Comparison of ENCODE assay signal across 8 cellular contexts in genomic region chr2:177391822-177392372, GRCh38. TPM values are rescaled to one million over a fixed set of nuclear protein-coding genes. Genes with fewer than 3 reads are reported as not detected.
A peak's percentile ranks its signal among the peaks of the same experiment; 100 is the strongest.
DNase-seq lines count a peak whose midpoint lies in the region; TF ChIP-seq lines count a peak whose summit lies in the region.

No MANE protein-coding gene starts in this region.

- no peak for TF ChIP-seq CTCF in suprapubic skin (IDR thresholded peaks at IDR 0.05)

- TF ChIP-seq POLR2A in suprapubic skin (IDR thresholded peaks at IDR 0.05) = no peak

- no peaks in the 10 kb centered on the region for H3K27me3 ChIP-seq in suprapubic skin

- DNase-seq in T-helper 1 cell = no peak
- no peak for DNase-seq in activated T-helper 1 cell treated with anti-CD3 and anti-CD28 coated beads, Interleukin-12 subunit alpha, Interleukin-12 subunit beta, Interleukin-2, Interleukin-4 antibody, amounts not matched to agents 30 ng/mL and 10 ng/mL and 1 ng/mL, durations not matched to agents 14 hours and 24 hours and 36 hours (ENCODE audit: low spot score)
- DNase-seq in inferior parietal cortex (ENCODE audit: extremely low spot score) = peak; percentile 15
- DNase-seq in suprapubic skin (ENCODE audit: low spot score in 2 of 2) = no peak
- no peak for DNase-seq in superior temporal gyrus (ENCODE audit: extremely low spot score)
- no peak for DNase-seq in stimulated activated CD4-positive, alpha-beta T cell treated with anti-CD3 and anti-CD28 coated beads, Interleukin-1b, Interleukin-23, amount 100 ng/mL, for 48 hours
- no peak for DNase-seq in NCI-H2029 treated with DMSO at 0.1 percent for 48 hours (lab: John Stamatoyannopoulos, UW)

- H3K27me3 Mint-ChIP-seq in T-helper 1 cell treated with Interleukin-12 subunit alpha and Interleukin-12 subunit beta and Interleukin-4 antibody, amounts not matched to agents 30 μg/mL and 1 μg/mL, for 36 hours (ENCODE audit: low read depth) = no peaks in the 10 kb centered on the region
- no peaks in the 10 kb centered on the region for H3K27me3 Mint-ChIP-seq in activated T-helper 1 cell treated with anti-CD3 and anti-CD28 coated beads, Interleukin-12 subunit alpha, Interleukin-12 subunit beta, Interleukin-2, Interleukin-4 antibody, amounts not matched to agents 30 ng/mL and 10 ng/mL and 1 ng/mL, durations not matched to agents 14 hours and 24 hours and 36 hours (ENCODE audit: insufficient read depth)

- H3K4me3 Mint-ChIP-seq in T-helper 1 cell treated with Interleukin-12 subunit alpha and Interleukin-12 subunit beta and Interleukin-4 antibody, amounts not matched to agents 30 μg/mL and 1 μg/mL, for 36 hours = peak overlapping the region; percentile 86
- peak overlapping the region; percentile 90 for H3K4me3 Mint-ChIP-seq in activated T-helper 1 cell treated with anti-CD3 and anti-CD28 coated beads, Interleukin-12 subunit alpha, Interleukin-12 subunit beta, Interleukin-2, Interleukin-4 antibody, amounts not matched to agents 30 ng/mL and 10 ng/mL and 1 ng/mL, durations not matched to agents 14 hours and 24 hours and 36 hours

- no peaks in the 10 kb centered on the region for H3K9me3 ChIP-seq in suprapubic skin

- no peak for TF ChIP-seq EP300 in suprapubic skin (IDR thresholded peaks at IDR 0.05)

- peak overlapping the region; percentile 86 for H3K4me3 ChIP-seq in suprapubic skin

- intact Hi-C loops in activated T-helper 1 cell treated with anti-CD3 and anti-CD28 coated beads, Interleukin-12 subunit alpha, Interleukin-12 subunit beta, Interleukin-2, Interleukin-4 antibody, amounts not matched to agents 30 ng/mL and 10 ng/mL and 1 ng/mL, durations not matched to agents 14 hours and 24 hours and 36 hours (cut with micrococcal nuclease) = loop anchor here (1.0 to 5.0 kb wide), 8 partner anchors 25 to 720 kb away; partner anchors contain the start of genes HNRNPA3 and RBM45

- no peaks in the 10 kb centered on the region for H3K36me3 ChIP-seq in suprapubic skin

- H3K27ac ChIP-seq in suprapubic skin = no peak overlapping the region

- peak overlapping the region; percentile 77 for H3K27ac Mint-ChIP-seq in T-helper 1 cell treated with Interleukin-12 subunit alpha and Interleukin-12 subunit beta and Interleukin-4 antibody, amounts not matched to agents 30 μg/mL and 1 μg/mL, for 36 hours
- H3K27ac Mint-ChIP-seq in activated T-helper 1 cell treated with anti-CD3 and anti-CD28 coated beads, Interleukin-12 subunit alpha, Interleukin-12 subunit beta, Interleukin-2, Interleukin-4 antibody, amounts not matched to agents 30 ng/mL and 10 ng/mL and 1 ng/mL, durations not matched to agents 14 hours and 24 hours and 36 hours = peak overlapping the region; percentile 92

- peaks cover 31% of the 10 kb centered on the region for H3K4me1 ChIP-seq in suprapubic skin

- 60% methylated on average over 4 of the region's 4 CpGs for WGBS in suprapubic skin

- H3K9me3 Mint-ChIP-seq in T-helper 1 cell treated with Interleukin-12 subunit alpha and Interleukin-12 subunit beta and Interleukin-4 antibody, amounts not matched to agents 30 μg/mL and 1 μg/mL, for 36 hours = no peaks in the 10 kb centered on the region
- no peaks in the 10 kb centered on the region for H3K9me3 Mint-ChIP-seq in activated T-helper 1 cell treated with anti-CD3 and anti-CD28 coated beads, Interleukin-12 subunit alpha, Interleukin-12 subunit beta, Interleukin-2, Interleukin-4 antibody, amounts not matched to agents 30 ng/mL and 10 ng/mL and 1 ng/mL, durations not matched to agents 14 hours and 24 hours and 36 hours

- H3K36me3 Mint-ChIP-seq in T-helper 1 cell treated with Interleukin-12 subunit alpha and Interleukin-12 subunit beta and Interleukin-4 antibody, amounts not matched to agents 30 μg/mL and 1 μg/mL, for 36 hours (ENCODE audit: low read depth) = peaks cover 7% of the 10 kb centered on the region
- peaks cover 24% of the 10 kb centered on the region for H3K36me3 Mint-ChIP-seq in activated T-helper 1 cell treated with anti-CD3 and anti-CD28 coated beads, Interleukin-12 subunit alpha, Interleukin-12 subunit beta, Interleukin-2, Interleukin-4 antibody, amounts not matched to agents 30 ng/mL and 10 ng/mL and 1 ng/mL, durations not matched to agents 14 hours and 24 hours and 36 hours (ENCODE audit: low read depth)

- peaks cover 42% of the 10 kb centered on the region for H3K4me1 Mint-ChIP-seq in T-helper 1 cell treated with Interleukin-12 subunit alpha and Interleukin-12 subunit beta and Interleukin-4 antibody, amounts not matched to agents 30 μg/mL and 1 μg/mL, for 36 hours (ENCODE audit: low read depth)
- H3K4me1 Mint-ChIP-seq in activated T-helper 1 cell treated with anti-CD3 and anti-CD28 coated beads, Interleukin-12 subunit alpha, Interleukin-12 subunit beta, Interleukin-2, Interleukin-4 antibody, amounts not matched to agents 30 ng/mL and 10 ng/mL and 1 ng/mL, durations not matched to agents 14 hours and 24 hours and 36 hours (ENCODE audit: low read depth) = peaks cover 51% of the 10 kb centered on the region

RNA-seq across cellular contexts. Expression of gene AGPS, which starts 0.7 kb away (rescaled TPM):
- total RNA-seq in activated T-helper 1 cell treated with anti-CD3 and anti-CD28 coated beads, Interleukin-12 subunit alpha, Interleukin-12 subunit beta, Interleukin-2, Interleukin-4 antibody, amounts not matched to agents 30 ng/mL and 10 ng/mL and 1 ng/mL, durations not matched to agents 14 hours and 24 hours and 36 hours = 70.1 and 71.8 TPM in 2 replicates
- total RNA-seq in suprapubic skin = 10 to 100 TPM; 10.9 to 19.4 (median 13.9) TPM
